In the genomic region with DNA sequence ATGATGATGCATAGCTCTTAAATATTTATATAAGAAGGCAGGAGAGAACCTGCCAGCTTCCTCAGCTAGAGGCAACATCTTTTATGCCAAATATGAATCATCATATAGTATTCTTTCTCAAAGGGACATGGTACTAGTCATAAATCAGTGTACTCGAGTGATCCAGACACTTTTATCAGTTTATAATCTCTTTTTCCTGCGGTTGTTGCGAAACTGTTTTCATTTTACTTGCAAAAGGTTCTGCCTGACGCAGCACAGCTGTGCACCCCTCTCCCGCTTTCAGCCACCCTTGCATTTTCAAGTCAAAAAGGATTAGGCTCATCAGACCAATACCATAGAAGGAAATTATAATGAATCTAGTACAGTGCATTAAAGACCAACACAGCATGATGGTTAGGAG, we compare ENCODE assay signal across 14 cellular contexts.
DNase-seq lines count a peak whose midpoint lies in the region; ATAC-seq and TF ChIP-seq lines count a peak whose summit lies in the region.
"Had no signal": no experiment of that assay in that cellular context is flagged by ENCODE, and none has a peak within 500 bp of the region (broad histone marks: within the 10 kb centered on the region; RNA-seq: fewer than 3 reads in every experiment).

No MANE protein-coding gene starts in this region.

- H2AFZ ChIP-seq in fibroblast of lung (ENCODE audit: low read length), result no peak overlapping the region

- ATAC-seq in activated naive CD4-positive, alpha-beta T cell treated with anti-CD3 and anti-CD28 coated beads, Interleukin-2, amount 50 U/mL, for 72 hours, result peak; percentile 78 to 85
- no peak for ATAC-seq in GM21360 (IDR thresholded peaks at IDR 0.05; ENCODE audit: unreplicated experiment)

- 5 to 20% methylated on average over 5 of the region's 5 CpGs for WGBS in transverse colon (ENCODE audit: low coverage in 1 of 2), 2 donors

- H3K27me3 Mint-ChIP-seq in immature natural killer cell (ENCODE audit: low read depth in 3 of 3), result peaks cover 0 to 5% (median 2%) of the 10 kb centered on the region in 3 donors
- H3K27me3 Mint-ChIP-seq: activated naive CD4-positive, alpha-beta T cell treated with anti-CD3 and anti-CD28 coated beads, Interleukin-2, amount 50 U/mL, for 24 hours had no signal

- no peaks in the 10 kb centered on the region for H3K9me3 ChIP-seq in fibroblast of lung (ENCODE audit: control insufficient read depth, insufficient read depth, low read depth, low read length)
- H3K9me3 ChIP-seq in transverse colon, result no peaks in the 10 kb centered on the region

- H3K9me3 Mint-ChIP-seq in activated naive CD4-positive, alpha-beta T cell treated with anti-CD3 and anti-CD28 coated beads, Interleukin-2, amount 50 U/mL, for 72 hours, result peaks cover 5 to 9% of the 10 kb centered on the region in 2 donors
- H3K9me3 Mint-ChIP-seq in immature natural killer cell, result peaks cover 0 to 3% (median 0%) of the 10 kb centered on the region in 6 donors

- H3K4me1 ChIP-seq in fibroblast of lung (ENCODE audit: control insufficient read depth, extremely low read depth, insufficient read depth, low read length), result no peaks in the 10 kb centered on the region
- peaks cover 0 to 7% (median 0%) of the 10 kb centered on the region in 4 donors for H3K4me1 ChIP-seq in transverse colon

- TF ChIP-seq CTCF in fibroblast of lung (conservative IDR thresholded peaks at IDR 0.05 in 1 of 2, IDR thresholded peaks at IDR 0.05 in 1 of 2; ENCODE audit: low read depth in 1 of 2, low read length in 2 of 2) (no peak), transverse colon (IDR thresholded peaks at IDR 0.05) (no peak)

- H3K36me3 Mint-ChIP-seq in activated naive CD4-positive, alpha-beta T cell treated with anti-CD3 and anti-CD28 coated beads, Interleukin-2, amount 50 U/mL, for 72 hours, result peaks cover 0 to 7% of the 10 kb centered on the region in 2 donors
- peaks cover 0 to 5% (median 0%) of the 10 kb centered on the region in 3 donors for H3K36me3 Mint-ChIP-seq in immature natural killer cell

- no peaks in the 10 kb centered on the region for H4K20me1 ChIP-seq in fibroblast of lung (ENCODE audit: control insufficient read depth, extremely low read depth, insufficient read depth, low read length)

- no peak overlapping the region for H3K4me3 Mint-ChIP-seq in immature natural killer cell
- H3K4me3 Mint-ChIP-seq: activated naive CD4-positive, alpha-beta T cell treated with anti-CD3 and anti-CD28 coated beads, Interleukin-2, amount 50 U/mL, for 24 hours; nephron progenitor cell had no signal

- no peak overlapping the region for H3K27ac ChIP-seq in fibroblast of lung (ENCODE audit: insufficient read depth, low read length)
- peak overlapping the region in 3 of 4 donors; percentile 15 to 42 (median 33) for H3K27ac ChIP-seq in transverse colon

- no peaks in the 10 kb centered on the region for H3K27me3 ChIP-seq in fibroblast of lung (ENCODE audit: control insufficient read depth, insufficient read depth, low read length)
- no peaks in the 10 kb centered on the region for H3K27me3 ChIP-seq in transverse colon

- H3K79me2 ChIP-seq in fibroblast of lung (ENCODE audit: control insufficient read depth, insufficient read depth, low read length), result no peaks in the 10 kb centered on the region

- in situ Hi-C loops in transverse colon (cut with MboI; ENCODE audit: low pct_ligation_motif_present in 1 of 4, low pct_unique_long_range_greater_than_20kb in 1 of 4, low sequenced_read_pairs in 3 of 4), result loop anchor here (10.0 to 25.0 kb wide), 2 partner anchors 500 to 502 kb away; a partner anchor contains a TSS

- no peak for TF ChIP-seq EP300 in transverse colon (IDR thresholded peaks at IDR 0.05; ENCODE audit: low read depth)

- no peak overlapping the region for H3K4me2 ChIP-seq in fibroblast of lung (ENCODE audit: extremely low read depth, insufficient read depth, low read length)

- H3K36me3 ChIP-seq in fibroblast of lung (ENCODE audit: control insufficient read depth, insufficient read depth, low read length) (no peaks in the 10 kb centered on the region), transverse colon (no peaks in the 10 kb centered on the region)
- H3K36me3 ChIP-seq: left ventricle myocardium inferior had no signal

- H3K4me1 Mint-ChIP-seq in immature natural killer cell, result peaks cover 0 to 2% of the 10 kb centered on the region in 2 donors
- H3K4me1 Mint-ChIP-seq: activated naive CD4-positive, alpha-beta T cell treated with anti-CD3 and anti-CD28 coated beads, Interleukin-2, amount 50 U/mL, for 24 hours had no signal

- no peak for TF ChIP-seq POLR2A in transverse colon (IDR thresholded peaks at IDR 0.05)

- H3K4me3 ChIP-seq in fibroblast of lung (replicated peaks in 1 of 4; ENCODE audit: control extremely low read depth in 1 of 4, insufficient read depth in 1 of 4, low read depth in 3 of 4, low read length in 4 of 4) (no peak overlapping the region), transverse colon (no peak overlapping the region)
- H3K4me3 ChIP-seq: left ventricle myocardium inferior had no signal

- H3K27ac Mint-ChIP-seq in activated naive CD4-positive, alpha-beta T cell treated with anti-CD3 and anti-CD28 coated beads, Interleukin-2, amount 50 U/mL, for 72 hours, result no peak overlapping the region
- H3K27ac Mint-ChIP-seq in immature natural killer cell, result no peak overlapping the region
- H3K27ac Mint-ChIP-seq: activated naive CD4-positive, alpha-beta T cell treated with anti-CD3 and anti-CD28 coated beads, Interleukin-2, amount 50 U/mL, for 24 hours; nephron progenitor cell had no signal

- H3K9ac ChIP-seq in fibroblast of lung (ENCODE audit: insufficient read depth, low read length), result no peak overlapping the region

- intact Hi-C loops in transverse colon (cut with DNase I; ENCODE audit: low total_unique reads), result no loop called here

- DNase-seq in activated naive CD4-positive, alpha-beta T cell treated with anti-CD3 and anti-CD28 coated beads, Interleukin-2, amount 50 U/mL, for 72 hours (ENCODE audit: low spot score in 2 of 2), result no peak
- no peak for DNase-seq in activated naive CD4-positive, alpha-beta T cell (lab: John Stamatoyannopoulos, UW)
- peak; percentile 86 for DNase-seq in MV-4-11 (lab: John Stamatoyannopoulos, UW)
- peak; percentile 53 to 87 for DNase-seq in fibroblast of lung (ENCODE audit: low read depth in 2 of 2)
- no peak for DNase-seq in transverse colon
- no peak for DNase-seq in anterior cingulate cortex (lab: John Stamatoyannopoulos, UW)
- DNase-seq in immature natural killer cell, result no peak
- DNase-seq: activated CD4-positive, alpha-beta T cell treated with anti-CD3 and anti-CD28 coated beads, Interleukin-2, amount 50 U/mL, for 1 hour; DMS153; left ventricle myocardium inferior; NCI-H2107; nephron progenitor cell had no signal

Comparison
In these comparisons a context has a peak if more than half of its experiments do, and no peak if none do; other contexts are left out.
1. DNase-seq: peak in MV-4-11 (single experiment) and fibroblast of lung (2 of 2); none in activated naive CD4-positive, alpha-beta T cell treated with anti-CD3 and anti-CD28 coated beads, Interleukin-2, amount 50 U/mL, for 72 hours (0 of 2), activated naive CD4-positive, alpha-beta T cell (0 of 4), transverse colon (single experiment), anterior cingulate cortex (0 of 58) and immature natural killer cell (0 of 3).